In the genomic region with DNA sequence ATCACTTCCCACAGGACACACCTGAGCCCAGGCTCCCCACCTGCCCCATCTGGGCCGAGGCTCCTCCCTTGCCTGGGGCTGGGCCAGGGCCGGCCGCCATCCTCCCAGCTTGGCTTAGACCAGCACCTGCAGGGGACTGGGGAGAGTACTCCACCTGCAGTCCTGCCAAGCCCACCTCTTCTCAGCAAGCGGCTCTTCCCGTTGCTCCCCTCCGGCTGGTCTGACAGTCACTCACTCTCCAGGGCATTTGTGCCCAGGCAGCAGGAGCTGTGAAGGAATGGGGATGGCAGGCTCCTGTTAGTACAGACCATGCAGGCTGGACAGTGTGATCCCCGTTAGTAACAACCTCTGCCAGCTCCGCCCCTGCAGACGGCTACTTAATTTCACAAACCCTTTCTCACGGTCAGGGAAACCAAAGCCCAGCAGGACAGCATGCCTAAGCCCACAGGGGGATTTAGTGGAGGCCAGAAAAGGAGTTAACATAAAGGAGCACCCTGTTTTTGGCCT, we compare ENCODE assay signal across 13 cellular contexts. TPM values are rescaled to one million over a fixed set of nuclear protein-coding genes. Genes with fewer than 3 reads are reported as not detected.
A peak's percentile ranks its signal among the peaks of the same experiment; 100 is the strongest.
DNase-seq lines count a peak whose midpoint lies in the region; ATAC-seq and TF ChIP-seq lines count a peak whose summit lies in the region.
"Had no signal": no experiment of that assay in that cellular context is flagged by ENCODE, and none has a peak within 500 bp of the region (broad histone marks: within the 10 kb centered on the region; RNA-seq: fewer than 3 reads in every experiment).

A gene with protein sequence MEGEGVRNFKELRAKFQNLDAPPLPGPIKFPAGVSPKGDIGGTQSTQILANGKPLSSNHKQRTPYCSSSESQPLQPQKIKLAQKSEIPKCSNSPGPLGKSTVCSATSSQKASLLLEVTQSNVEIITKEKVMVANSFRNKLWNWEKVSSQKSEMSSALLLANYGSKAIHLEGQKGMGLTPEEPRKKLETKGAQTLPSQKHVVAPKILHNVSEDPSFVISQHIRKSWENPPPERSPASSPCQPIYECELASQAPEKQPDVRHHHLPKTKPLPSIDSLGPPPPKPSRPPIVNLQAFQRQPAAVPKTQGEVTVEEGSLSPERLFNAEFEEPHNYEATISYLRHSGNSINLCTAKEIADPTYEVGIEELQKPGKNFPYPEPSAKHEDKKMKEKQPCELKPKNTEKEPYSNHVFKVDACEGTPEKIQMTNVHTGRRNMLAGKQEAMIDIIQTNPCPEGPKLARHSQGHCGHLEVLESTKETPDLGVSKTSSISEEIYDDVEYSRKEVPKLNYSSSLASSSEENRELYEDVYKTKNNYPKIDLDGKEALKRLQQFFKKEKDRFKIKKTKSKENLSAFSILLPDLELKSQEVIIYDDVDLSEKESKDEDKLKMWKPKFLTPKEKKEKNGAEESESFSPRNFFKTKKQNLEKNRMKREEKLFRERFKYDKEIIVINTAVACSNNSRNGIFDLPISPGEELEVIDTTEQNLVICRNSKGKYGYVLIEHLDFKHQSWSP (minus strand): TSS at position 12 of the 507 bp plus-strand sequence. CDS start 114 bp downstream, outside the sequence.

- no peaks in the 10 kb centered on the region for H3K4me1 Mint-ChIP-seq in stimulated activated effector memory CD8-positive, alpha-beta T cell treated with anti-CD3 and anti-CD28 coated beads, Interleukin-12 subunit alpha, Interleukin-12 subunit beta, amount 100 ng/mL, for 72 hours
- H3K4me1 Mint-ChIP-seq in activated CD4-positive, alpha-beta memory T cell treated with anti-CD3 and anti-CD28 coated beads for 36 hours (ENCODE audit: low read depth), result no peaks in the 10 kb centered on the region
- H3K4me1 Mint-ChIP-seq: central memory CD8-positive, alpha-beta T cell had no signal

- H3K4me3 ChIP-seq in choroid plexus epithelial cell (ENCODE audit: low read depth, low read length), result no peak within 1 kb of the TSS
- H3K4me3 ChIP-seq in coronary artery, result no peak within 1 kb of the TSS

- no peak within 1 kb of the TSS for H3K27ac Mint-ChIP-seq in stimulated activated effector memory CD8-positive, alpha-beta T cell treated with anti-CD3 and anti-CD28 coated beads, Interleukin-12 subunit alpha, Interleukin-12 subunit beta, amount 100 ng/mL, for 72 hours
- no peak within 1 kb of the TSS for H3K27ac Mint-ChIP-seq in activated CD4-positive, alpha-beta memory T cell treated with anti-CD3 and anti-CD28 coated beads for 36 hours
- H3K27ac Mint-ChIP-seq: activated T-cell treated with anti-CD3 and anti-CD28 coated beads, Interleukin-2, amount 50 U/mL, for 24 hours; CD8-positive, alpha-beta T cell had no signal

- H3K4me3 Mint-ChIP-seq in stimulated activated effector memory CD8-positive, alpha-beta T cell treated with anti-CD3 and anti-CD28 coated beads, Interleukin-12 subunit alpha, Interleukin-12 subunit beta, amount 100 ng/mL, for 72 hours, result no peak within 1 kb of the TSS
- no peak within 1 kb of the TSS for H3K4me3 Mint-ChIP-seq in activated CD4-positive, alpha-beta memory T cell treated with anti-CD3 and anti-CD28 coated beads for 36 hours
- H3K4me3 Mint-ChIP-seq: activated T-cell treated with anti-CD3 and anti-CD28 coated beads, Interleukin-2, amount 50 U/mL, for 24 hours; CD8-positive, alpha-beta T cell; central memory CD8-positive, alpha-beta T cell had no signal

- no peaks in the 10 kb centered on the region for H3K9me3 Mint-ChIP-seq in stimulated activated effector memory CD8-positive, alpha-beta T cell treated with anti-CD3 and anti-CD28 coated beads, Interleukin-12 subunit alpha, Interleukin-12 subunit beta, amount 100 ng/mL, for 72 hours
- H3K9me3 Mint-ChIP-seq in activated CD4-positive, alpha-beta memory T cell treated with anti-CD3 and anti-CD28 coated beads for 36 hours, result no peaks in the 10 kb centered on the region
- H3K9me3 Mint-ChIP-seq: activated T-cell treated with anti-CD3 and anti-CD28 coated beads, Interleukin-2, amount 50 U/mL, for 24 hours; CD8-positive, alpha-beta T cell; central memory CD8-positive, alpha-beta T cell had no signal

- TF ChIP-seq CTCF in choroid plexus epithelial cell (conservative IDR thresholded peaks at IDR 0.05; ENCODE audit: low read depth, low read length), result no peak
- no peak for TF ChIP-seq CTCF in coronary artery (IDR thresholded peaks at IDR 0.05)

- peak; percentile 83 for DNase-seq in NCI-H2029 (lab: John Stamatoyannopoulos, UW)
- DNase-seq in choroid plexus epithelial cell (ENCODE audit: low read depth), result peak; percentile 68
- peak; percentile 12 for DNase-seq in left kidney (ENCODE audit: low read depth, low spot score)
- no peak for DNase-seq in stimulated activated effector memory CD8-positive, alpha-beta T cell treated with anti-CD3 and anti-CD28 coated beads, Interleukin-12 subunit alpha, Interleukin-12 subunit beta, amount 100 ng/mL, for 72 hours (ENCODE audit: low spot score in 2 of 2)
- no peak for DNase-seq in activated T-cell treated with anti-CD3 and anti-CD28 coated beads, Interleukin-2, amount 50 U/mL, for 48 hours
- no peak for DNase-seq in activated CD4-positive, alpha-beta memory T cell treated with anti-CD3 and anti-CD28 coated beads for 36 hours
- no peak for DNase-seq in coronary artery (ENCODE audit: low spot score)
- DNase-seq: activated T-cell treated with anti-CD3 and anti-CD28 coated beads, Interleukin-2, amount 50 U/mL, for 24 hours; CD8-positive, alpha-beta T cell; foreskin melanocyte; stimulated activated naive CD4-positive, alpha-beta T cell treated with Interleukin-2 at 50 U/mL for 16 hours had no signal

- H3K27ac ChIP-seq in coronary artery, result no peak within 1 kb of the TSS

- H3K36me3 Mint-ChIP-seq in stimulated activated effector memory CD8-positive, alpha-beta T cell treated with anti-CD3 and anti-CD28 coated beads, Interleukin-12 subunit alpha, Interleukin-12 subunit beta, amount 100 ng/mL, for 72 hours, result no peaks in the 10 kb centered on the region
- no peaks in the 10 kb centered on the region for H3K36me3 Mint-ChIP-seq in activated CD4-positive, alpha-beta memory T cell treated with anti-CD3 and anti-CD28 coated beads for 36 hours
- H3K36me3 Mint-ChIP-seq: CD8-positive, alpha-beta T cell had no signal

- CTCF ChIA-PET in activated CD4-positive, alpha-beta memory T cell treated with anti-CD3 and anti-CD28 coated beads for 36 hours (lab: Charles Lee), result no interaction called here

- POLR2A ChIA-PET in activated CD4-positive, alpha-beta memory T cell treated with anti-CD3 and anti-CD28 coated beads for 36 hours (lab: Charles Lee), result no interaction called here

- H3K27me3 Mint-ChIP-seq in activated CD4-positive, alpha-beta memory T cell treated with anti-CD3 and anti-CD28 coated beads for 36 hours, result peaks cover 8% of the 10 kb centered on the region

- intact Hi-C loops in activated CD4-positive, alpha-beta memory T cell treated with anti-CD3 and anti-CD28 coated beads for 36 hours (cut with micrococcal nuclease), result no loop called here

- ATAC-seq in stimulated activated effector memory CD8-positive, alpha-beta T cell treated with anti-CD3 and anti-CD28 coated beads, Interleukin-12 subunit alpha, Interleukin-12 subunit beta, amount 100 ng/mL, for 72 hours, result peak; percentile 29
- no peak for ATAC-seq in HG02870 (IDR thresholded peaks at IDR 0.05; ENCODE audit: unreplicated experiment)
- ATAC-seq: CD8-positive, alpha-beta T cell had no signal

RNA-seq across cellular contexts. Expression of the gene that starts here (rescaled TPM):
- total RNA-seq in activated CD4-positive, alpha-beta memory T cell treated with anti-CD3 and anti-CD28 coated beads for 36 hours, result not detected
- total RNA-seq: CD8-positive, alpha-beta T cell had no signal

Comparison
In these comparisons a context has a peak if more than half of its experiments do, and no peak if none do; other contexts are left out.
1. DNase-seq: peak in NCI-H2029 (single experiment), choroid plexus epithelial cell (single experiment) and left kidney (single experiment); none in stimulated activated effector memory CD8-positive, alpha-beta T cell treated with anti-CD3 and anti-CD28 coated beads, Interleukin-12 subunit alpha, Interleukin-12 subunit beta, amount 100 ng/mL, for 72 hours (0 of 2), activated T-cell treated with anti-CD3 and anti-CD28 coated beads, Interleukin-2, amount 50 U/mL, for 48 hours (0 of 2), activated CD4-positive, alpha-beta memory T cell treated with anti-CD3 and anti-CD28 coated beads for 36 hours (single experiment) and coronary artery (single experiment).